ENCODE assay signal across 8 cellular contexts in genomic region chr7:134126937-134127848, GRCh38. TPM values are rescaled to one million over a fixed set of nuclear protein-coding genes. Genes with fewer than 3 reads are reported as not detected.
DNase-seq lines count a peak whose midpoint lies in the region; ATAC-seq and TF ChIP-seq lines count a peak whose summit lies in the region.

LRGUK (plus strand) TSS chr7:134127340; CDS start chr7:134127368, 28 bp downstream.

- WGBS in testis, 2 donors, result 1 to 2% methylated on average over 43 to 45 of the region's 46 CpGs

- peak within 1 kb of the TSS; percentile 93 for H3K4me3 Mint-ChIP-seq in activated naive CD8-positive, alpha-beta T cell
- peak within 1 kb of the TSS; percentile 81 for H3K4me3 Mint-ChIP-seq in osteocyte (ENCODE audit: unreplicated experiment)

- H3K36me3 Mint-ChIP-seq in activated naive CD8-positive, alpha-beta T cell, result no peaks in the 10 kb centered on the region
- H3K36me3 Mint-ChIP-seq in osteocyte (ENCODE audit: unreplicated experiment), result no peaks in the 10 kb centered on the region

- no peaks in the 10 kb centered on the region for H3K36me3 ChIP-seq in testis (ENCODE audit: low read depth, missing control alignments)

- no peak within 1 kb of the TSS for H3K27ac ChIP-seq in testis

- peaks cover 4% of the 10 kb centered on the region for H3K4me1 ChIP-seq in testis

- DNase-seq in NCI-H1092 (lab: John Stamatoyannopoulos, UW) (peak; percentile 76), SKM-1 (lab: John Stamatoyannopoulos, UW; ENCODE audit: unreplicated experiment) (peak; percentile 66), Right ventricle myocardium superior (peak; percentile 89), osteocyte (ENCODE audit: extremely low spot score, unreplicated experiment) (peak; percentile 93), testis (peak; percentile 96)

- H3K9me3 ChIP-seq in testis, result no peaks in the 10 kb centered on the region

- peaks cover 10% of the 10 kb centered on the region for H3K4me1 Mint-ChIP-seq in activated naive CD8-positive, alpha-beta T cell (ENCODE audit: low read depth)
- H3K4me1 Mint-ChIP-seq in osteocyte (ENCODE audit: unreplicated experiment), result peaks cover 16% of the 10 kb centered on the region

- H3K4me3 ChIP-seq in GM08714 (ENCODE audit: low read length) (peak within 1 kb of the TSS; percentile 61; the same call in 1 of the 2 replicates), testis (peak within 1 kb of the TSS; percentile 59 to 73)

- intact Hi-C loops in Right ventricle myocardium superior (cut with DNase I) (no loop called here), testis (cut with DNase I; ENCODE audit: low total_unique reads) (no loop called here)

- H3K27ac Mint-ChIP-seq in activated naive CD8-positive, alpha-beta T cell, result no peak within 1 kb of the TSS
- H3K27ac Mint-ChIP-seq in osteocyte (ENCODE audit: unreplicated experiment), result no peak within 1 kb of the TSS

- no peaks in the 10 kb centered on the region for H3K27me3 ChIP-seq in testis

- TF ChIP-seq CTCF in osteocyte (IDR thresholded peaks at IDR 0.05), result no peak
- TF ChIP-seq CTCF in testis (IDR thresholded peaks at IDR 0.05), result no peak

- peaks cover 11% of the 10 kb centered on the region for H3K27me3 Mint-ChIP-seq in activated naive CD8-positive, alpha-beta T cell
- H3K27me3 Mint-ChIP-seq in osteocyte (ENCODE audit: unreplicated experiment), result peaks cover 71% of the 10 kb centered on the region

- H3K9me3 Mint-ChIP-seq in activated naive CD8-positive, alpha-beta T cell (ENCODE audit: low read depth), result no peaks in the 10 kb centered on the region
- H3K9me3 Mint-ChIP-seq in osteocyte (ENCODE audit: unreplicated experiment), result no peaks in the 10 kb centered on the region

- no peak for TF ChIP-seq POLR2A in testis (IDR thresholded peaks at IDR 0.05)

- ATAC-seq in HG02623 (IDR thresholded peaks at IDR 0.05; ENCODE audit: unreplicated experiment) (peak; percentile 100), Right ventricle myocardium superior (ENCODE audit: poor library complexity) (peak; percentile 100)

RNA-seq across cellular contexts. Expression of gene LRGUK, which starts in this region (rescaled TPM):
- 0.16 TPM for total RNA-seq in Right ventricle myocardium superior
- total RNA-seq in osteocyte, result 0.13 and 0.30 TPM in 2 replicates
- total RNA-seq in testis, result 10 to 100 TPM in 1 of 2 donors, 1 to 10 TPM in 1; 9.4 to 13.0 TPM
- 16.1 TPM for polyA plus RNA-seq in testis (ENCODE audit: insufficient read depth, low read depth, low replicate concordance)

Comparison
In these comparisons a context has a peak if more than half of its experiments do, and no peak if none do; other contexts are left out.
1. Peak in DNase-seq and ATAC-seq in Right ventricle myocardium superior; RNA of the gene not detected or under 1 TPM.
2. Peak in DNase-seq in osteocyte; RNA of the gene not detected or under 1 TPM.